Comparison of ENCODE assay signal across 23 cellular contexts in the genomic region with DNA sequence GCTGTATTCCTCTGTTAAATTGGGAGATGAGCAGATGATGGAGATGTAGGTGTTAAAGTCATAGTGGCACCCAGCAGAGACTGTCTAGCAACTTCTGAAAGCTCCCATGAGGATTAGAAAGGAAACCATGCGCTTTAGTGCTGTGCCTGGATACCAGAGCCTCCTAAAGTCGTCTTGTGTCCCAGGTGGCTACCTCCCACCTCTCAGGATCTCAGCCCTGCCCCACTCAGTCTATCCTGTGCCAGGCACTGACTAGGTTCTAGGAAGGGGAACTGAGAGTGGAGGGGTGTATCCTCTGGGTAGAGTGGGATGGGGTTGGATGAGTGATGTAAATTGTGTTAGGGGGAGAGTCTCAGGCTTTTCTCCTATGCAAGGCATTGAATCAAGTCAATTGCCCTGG.
DNase-seq lines count a peak whose midpoint lies in the region; ATAC-seq and TF ChIP-seq lines count a peak whose summit lies in the region.
"Had no signal": no experiment of that assay in that cellular context is flagged by ENCODE, and none has a peak within 500 bp of the region (broad histone marks: within the 10 kb centered on the region; RNA-seq: fewer than 3 reads in every experiment).

No MANE protein-coding gene starts in this region.

- H3K9me2 ChIP-seq in GM23338 (ENCODE audit: insufficient read depth) = no peaks in the 10 kb centered on the region

- no peak overlapping the region for H3K9ac ChIP-seq in subcutaneous abdominal adipose tissue (ENCODE audit: low read length in 5 of 5)

- H3K27ac ChIP-seq in GM23338 (ENCODE audit: low read depth) (no peak overlapping the region), Peyer's patch (peak overlapping the region in 3 of 4 donors; percentile 46 to 77 (median 73)), subcutaneous abdominal adipose tissue (ENCODE audit: low read depth, low read length) (peak overlapping the region; percentile 29), coronary artery (peak overlapping the region in 1 of 2 donors; percentile 28)
- H3K27ac ChIP-seq: body of pancreas, foreskin keratinocyte had no signal

- no peak overlapping the region for H2AFZ ChIP-seq in GM23338

- peaks cover 2% of the 10 kb centered on the region for H3K27me3 Mint-ChIP-seq in GM23338 (ENCODE audit: insufficient read depth, low read depth, poor library complexity)

- H3K9me3 Mint-ChIP-seq in GM23338 = peaks cover 7% of the 10 kb centered on the region; the same call in 1 of the 3 replicates
- H3K9me3 Mint-ChIP-seq: activated naive CD4-positive, alpha-beta T cell treated with anti-CD3 and anti-CD28 coated beads, Interleukin-2, amount 50 U/mL, for 24 hours; stimulated activated effector memory CD8-positive, alpha-beta T cell treated with anti-CD3 and anti-CD28 coated beads, Interleukin-12 subunit alpha, Interleukin-12 subunit beta, amount 100 ng/mL, for 72 hours had no signal

- H3K4me1 ChIP-seq in GM23338 (ENCODE audit: insufficient read depth) (peaks cover 4% of the 10 kb centered on the region; the same call in 1 of the 2 replicates), Peyer's patch (peaks cover 0 to 25% (median 0%) of the 10 kb centered on the region in 4 donors), subcutaneous abdominal adipose tissue (ENCODE audit: control insufficient read depth in 5 of 5, insufficient read depth in 5 of 5, low read length in 5 of 5) (peaks cover 0 to 34% (median 5%) of the 10 kb centered on the region in 5 donors)

- DNase-seq in GM23338 (ENCODE audit: low spot score) (no peak), Peyer's patch (no peak), left colon (no peak), coronary artery (ENCODE audit: low spot score) (no peak), NCI-H146 treated with DMSO at 0.1 percent for 48 hours (lab: John Stamatoyannopoulos, UW; ENCODE audit: unreplicated experiment) (no peak)
- DNase-seq: activated CD4-positive, CD25-positive, alpha-beta regulatory T cell treated with anti-CD3 and anti-CD28 coated beads, Interleukin-2, amount 50 U/mL, for 72 hours; activated CD8-positive, alpha-beta memory T cell treated with anti-CD3 and anti-CD28 coated beads for 24 hours; activated T-cell treated with anti-CD3 and anti-CD28 coated beads, Interleukin-2, amount 50 U/mL, for 48 hours; body of pancreas; DMS 273 treated with DMSO at 0.1 percent for 48 hours; foreskin keratinocyte; GF-D8; H7; NCI-H1436 treated with DMSO at 0.1 percent for 48 hours; nucleus accumbens; retina; stimulated activated CD4-positive, alpha-beta T cell treated with anti-CD3 and anti-CD28 coated beads, Interleukin-15, amount 100 ng/mL, for 24 hours; T-helper 9 cell had no signal

- H3K4me2 ChIP-seq in GM23338 = no peak overlapping the region

- TF ChIP-seq CTCF in GM23338 (conservative IDR thresholded peaks at IDR 0.05; ENCODE audit: low read depth in 2 of 2) (no peak), Peyer's patch (IDR thresholded peaks at IDR 0.05) (no peak), coronary artery (IDR thresholded peaks at IDR 0.05) (no peak)

- H3K79me2 ChIP-seq in GM23338 (replicated peaks; ENCODE audit: insufficient read depth) = no peaks in the 10 kb centered on the region

- H3K27ac Mint-ChIP-seq in GM23338 = no peak overlapping the region
- H3K27ac Mint-ChIP-seq: activated naive CD4-positive, alpha-beta T cell treated with anti-CD3 and anti-CD28 coated beads, Interleukin-2, amount 50 U/mL, for 24 hours; stimulated activated effector memory CD8-positive, alpha-beta T cell treated with anti-CD3 and anti-CD28 coated beads, Interleukin-12 subunit alpha, Interleukin-12 subunit beta, amount 100 ng/mL, for 72 hours had no signal

- H3K27me3 ChIP-seq in GM23338 (ENCODE audit: insufficient read depth) (no peaks in the 10 kb centered on the region), Peyer's patch (no peaks in the 10 kb centered on the region), subcutaneous abdominal adipose tissue (ENCODE audit: control insufficient read depth in 5 of 5, insufficient read depth in 4 of 5, low read length in 5 of 5) (no peaks in the 10 kb centered on the region)
- H3K27me3 ChIP-seq: body of pancreas, foreskin keratinocyte had no signal

- no peaks in the 10 kb centered on the region for H3K9me3 ChIP-seq in Peyer's patch
- no peaks in the 10 kb centered on the region for H3K9me3 ChIP-seq in subcutaneous abdominal adipose tissue (ENCODE audit: control insufficient read depth in 5 of 5, low read length in 5 of 5)
- H3K9me3 ChIP-seq: body of pancreas, mucosa of descending colon had no signal

- ATAC-seq in GM23338 (peak; percentile 53), left colon (peak; percentile 4), HG02870 (IDR thresholded peaks at IDR 0.05; ENCODE audit: unreplicated experiment) (no peak)
- ATAC-seq: body of pancreas; foreskin keratinocyte; stimulated activated effector memory CD8-positive, alpha-beta T cell treated with anti-CD3 and anti-CD28 coated beads, Interleukin-12 subunit alpha, Interleukin-12 subunit beta, amount 100 ng/mL, for 72 hours had no signal

- no peaks in the 10 kb centered on the region for H4K20me1 ChIP-seq in GM23338 (replicated peaks; ENCODE audit: insufficient read depth)

- H3K4me3 Mint-ChIP-seq in GM23338 = no peak overlapping the region
- H3K4me3 Mint-ChIP-seq: activated naive CD4-positive, alpha-beta T cell treated with anti-CD3 and anti-CD28 coated beads, Interleukin-2, amount 50 U/mL, for 24 hours; stimulated activated effector memory CD8-positive, alpha-beta T cell treated with anti-CD3 and anti-CD28 coated beads, Interleukin-12 subunit alpha, Interleukin-12 subunit beta, amount 100 ng/mL, for 72 hours had no signal

- intact Hi-C loops in left colon (cut with DNase I, micrococcal nuclease) = no loop called here

- H3K36me3 ChIP-seq in GM23338 (ENCODE audit: insufficient read depth) (peaks cover 6% of the 10 kb centered on the region), Peyer's patch (peaks cover 0 to 6% (median 0%) of the 10 kb centered on the region in 3 donors), subcutaneous abdominal adipose tissue (ENCODE audit: control insufficient read depth in 5 of 5, insufficient read depth in 5 of 5, low read length in 5 of 5) (no peaks in the 10 kb centered on the region)

- TF ChIP-seq POLR2A in Peyer's patch (IDR thresholded peaks at IDR 0.05) = no peak

- H3K4me3 ChIP-seq in GM23338 (no peak overlapping the region), Peyer's patch (no peak overlapping the region), subcutaneous abdominal adipose tissue (ENCODE audit: low read depth in 1 of 5, low read length in 5 of 5) (no peak overlapping the region), coronary artery (no peak overlapping the region)
- H3K4me3 ChIP-seq: body of pancreas, mucosa of descending colon had no signal

- no peaks in the 10 kb centered on the region for H3F3A ChIP-seq in GM23338 (replicated peaks; ENCODE audit: low read depth)

- peaks cover 15% of the 10 kb centered on the region for H3K4me1 Mint-ChIP-seq in GM23338
- H3K4me1 Mint-ChIP-seq: activated naive CD4-positive, alpha-beta T cell treated with anti-CD3 and anti-CD28 coated beads, Interleukin-2, amount 50 U/mL, for 24 hours; stimulated activated effector memory CD8-positive, alpha-beta T cell treated with anti-CD3 and anti-CD28 coated beads, Interleukin-12 subunit alpha, Interleukin-12 subunit beta, amount 100 ng/mL, for 72 hours had no signal

- H3K36me3 Mint-ChIP-seq in GM23338 (ENCODE audit: low read depth) = peaks cover 17% of the 10 kb centered on the region
- H3K36me3 Mint-ChIP-seq: activated naive CD4-positive, alpha-beta T cell treated with anti-CD3 and anti-CD28 coated beads, Interleukin-2, amount 50 U/mL, for 24 hours; stimulated activated effector memory CD8-positive, alpha-beta T cell treated with anti-CD3 and anti-CD28 coated beads, Interleukin-12 subunit alpha, Interleukin-12 subunit beta, amount 100 ng/mL, for 72 hours had no signal

TF ChIP-seq in GM23338, 12 proteins besides CTCF, POLR2A, EP300 and RAD21 (continues in another document):
- TF ChIP-seq STAT1 (IDR thresholded peaks at IDR 0.05; ENCODE audit: unreplicated experiment) (no peak), EZH2phosphoT487 (IDR thresholded peaks at IDR 0.05; ENCODE audit: unreplicated experiment) (no peak), CREB1 (CRISPR knock-in tag; IDR thresholded peaks at IDR 0.05; ENCODE audit: low read depth) (no peak), JUNB (IDR thresholded peaks at IDR 0.05; ENCODE audit: unreplicated experiment) (no peak)
